ENCODE assay signal across 8 cellular contexts in genomic region chr20:5528719-5529256, GRCh38.
A peak's percentile ranks its signal among the peaks of the same experiment; 100 is the strongest.
DNase-seq lines count a peak whose midpoint lies in the region; ATAC-seq and TF ChIP-seq lines count a peak whose summit lies in the region.

No MANE protein-coding gene starts in this region.

- H3K4me1 ChIP-seq in HEK293 (ENCODE audit: control insufficient read depth, insufficient read depth, low read length) (no peaks in the 10 kb centered on the region), SK-N-SH (ENCODE audit: control insufficient read depth in 1 of 2, insufficient read depth in 2 of 2, low read depth in 1 of 2, low read length in 1 of 2) (peaks cover 0 to 2% of the 10 kb centered on the region in 2 experiments; a peak in 1 of 4 replicates), psoas muscle (no peaks in the 10 kb centered on the region), aorta (ENCODE audit: control insufficient read depth in 1 of 2, insufficient read depth in 2 of 2, low read length in 2 of 2) (no peaks in the 10 kb centered on the region)

- H3K27ac ChIP-seq in HEK293 (ENCODE audit: extremely low read depth, low read depth, low read length) (no peak overlapping the region), SK-N-SH (ENCODE audit: low read depth in 2 of 2, low read length in 1 of 2) (no peak overlapping the region), psoas muscle (no peak overlapping the region), aorta (ENCODE audit: low read depth in 1 of 2, low read length in 2 of 2) (no peak overlapping the region)

- no peaks in the 10 kb centered on the region for H3K36me3 Mint-ChIP-seq in activated naive CD4-positive, alpha-beta T cell treated with anti-CD3 and anti-CD28 coated beads, Interleukin-2, amount 50 U/mL, for 24 hours

- H3K9me2 ChIP-seq in SK-N-SH = no peaks in the 10 kb centered on the region

- TF ChIP-seq EP300 in SK-N-SH (IDR thresholded peaks at IDR 0.05; ENCODE audit: borderline replicate concordance in 1 of 2, low read depth in 1 of 2, low read length in 1 of 2) = no peak

- H3K9me3 ChIP-seq in HEK293 (ENCODE audit: control insufficient read depth, insufficient read depth, low read depth, low read length) (no peaks in the 10 kb centered on the region), SK-N-SH (no peaks in the 10 kb centered on the region), psoas muscle (no peaks in the 10 kb centered on the region), aorta (ENCODE audit: control insufficient read depth, low read length) (no peaks in the 10 kb centered on the region)

- no peak overlapping the region for H3K4me3 ChIP-seq in HEK293 (ENCODE audit: low read depth, low read length)
- no peak overlapping the region; a peak in 1 of 4 replicates for H3K4me3 ChIP-seq in SK-N-SH (ENCODE audit: low read depth in 2 of 2, low read length in 1 of 2)
- H3K4me3 ChIP-seq in psoas muscle = no peak overlapping the region
- H3K4me3 ChIP-seq in aorta (ENCODE audit: low read length in 2 of 2) = no peak overlapping the region

- no peak overlapping the region for H3K9ac ChIP-seq in SK-N-SH

- DNase-seq in GM03348 (ENCODE audit: low spot score) = peak; percentile 84
- DNase-seq in NCI-H1105 (lab: John Stamatoyannopoulos, UW) = peak; percentile 72
- DNase-seq in SK-N-SH = peak; percentile 70
- DNase-seq in head of caudate nucleus = peak in 40 of 42 donors; percentile 28 to 90 (median 74)
- DNase-seq in psoas muscle = peak; percentile 45 to 64
- peak in 1 of 2 donors; percentile 70 for DNase-seq in aorta

- H3K9me3 Mint-ChIP-seq in activated naive CD4-positive, alpha-beta T cell treated with anti-CD3 and anti-CD28 coated beads, Interleukin-2, amount 50 U/mL, for 24 hours = no peaks in the 10 kb centered on the region

- H3K27me3 Mint-ChIP-seq in activated naive CD4-positive, alpha-beta T cell treated with anti-CD3 and anti-CD28 coated beads, Interleukin-2, amount 50 U/mL, for 24 hours = no peaks in the 10 kb centered on the region

- no peaks in the 10 kb centered on the region for H3K36me3 ChIP-seq in HEK293 (ENCODE audit: control insufficient read depth in 2 of 2, insufficient read depth in 1 of 2, low read length in 2 of 2)
- H3K36me3 ChIP-seq in SK-N-SH (replicated peaks in 1 of 2; ENCODE audit: control insufficient read depth in 1 of 2, insufficient read depth in 2 of 2, low read length in 1 of 2) = no peaks in the 10 kb centered on the region
- H3K36me3 ChIP-seq in psoas muscle (ENCODE audit: insufficient read depth in 1 of 2, low read depth in 1 of 2) = no peaks in the 10 kb centered on the region
- H3K36me3 ChIP-seq in aorta (ENCODE audit: control insufficient read depth in 1 of 2, insufficient read depth in 2 of 2, low read length in 1 of 2) = no peaks in the 10 kb centered on the region

- POLR2A ChIA-PET in HEK293 (lab: Yijun Ruan, JAX) (interaction anchor here (0.6 kb wide), 1 partner anchor 466 kb away, joined by 3 read pairs; no protein-coding TSS in a partner anchor), SK-N-SH (lab: Yijun Ruan, JAX) (no interaction called here)

- peak; percentile 94 for TF ChIP-seq RAD21 in SK-N-SH (IDR thresholded peaks at IDR 0.05; ENCODE audit: low read length)

- H3K79me2 ChIP-seq in SK-N-SH (ENCODE audit: insufficient read depth) = no peaks in the 10 kb centered on the region

- TF ChIP-seq CTCF in HEK293 (tag by site-specific recombination; IDR thresholded peaks at IDR 0.05) (peak; percentile 78), SK-N-SH (IDR thresholded peaks at IDR 0.05) (peak; percentile 86), psoas muscle (IDR thresholded peaks at IDR 0.05) (peak; percentile 89)

- H3F3A ChIP-seq in SK-N-SH (replicated peaks; ENCODE audit: insufficient read depth) = no peaks in the 10 kb centered on the region

- ATAC-seq in psoas muscle (peak; percentile 87 to 97 (median 92)), aorta (ENCODE audit: low FRiP score) (peak; percentile 93)

- CTCF ChIA-PET in HEK293 (lab: Yijun Ruan, JAX) (interaction anchor here (0.5 to 5.4 kb wide), 38 partner anchors 9 to 1339 kb away, joined by 3 to 103 read pairs (median 4); partner anchors contain the start of gene SHLD1), SK-N-SH (lab: Yijun Ruan, JAX) (interaction anchor here (0.6 to 4.3 kb wide), 79 partner anchors 9 to 937 kb away, joined by 3 to 84 read pairs (median 4); partner anchors contain the start of genes MCM8 and TRMT6)

- H3K4me2 ChIP-seq in SK-N-SH = no peak overlapping the region

- H3K4me3 Mint-ChIP-seq in activated naive CD4-positive, alpha-beta T cell treated with anti-CD3 and anti-CD28 coated beads, Interleukin-2, amount 50 U/mL, for 24 hours = peak overlapping the region; percentile 53

- no peaks in the 10 kb centered on the region for H3K27me3 ChIP-seq in SK-N-SH (ENCODE audit: insufficient read depth)
- H3K27me3 ChIP-seq in psoas muscle (ENCODE audit: insufficient read depth in 3 of 3, low read length in 2 of 3) = no peaks in the 10 kb centered on the region
- no peaks in the 10 kb centered on the region for H3K27me3 ChIP-seq in aorta (ENCODE audit: control insufficient read depth in 1 of 2, insufficient read depth in 2 of 2, low read length in 1 of 2)

- WGBS in SK-N-SH (ENCODE audit: low lambda C conversion rate) = 8% methylated on average over 7 of the region's 7 CpGs
- 16 to 18% (median 18%) methylated on average over 7 of the region's 7 CpGs for WGBS in psoas muscle, 3 donors
- 21 to 24% methylated on average over 7 of the region's 7 CpGs for WGBS in aorta, 2 donors

- no peaks in the 10 kb centered on the region for H4K20me1 ChIP-seq in SK-N-SH (ENCODE audit: insufficient read depth)

- intact Hi-C loops in head of caudate nucleus (cut with DNase I) = loop anchor here (2.0 to 5.0 kb wide), 2 partner anchors 260 to 549 kb away; no protein-coding TSS in a partner anchor
- intact Hi-C loops in psoas muscle (cut with DNase I) = loop anchor here (2.0 to 5.0 kb wide), 5 partner anchors 262 to 549 kb away; partner anchors contain the start of genes MCM8 (in 1 of the 2) and TRMT6 (in 1 of the 2)
- intact Hi-C loops in aorta (cut with DNase I) = loop anchor here (1.0 to 5.0 kb wide), 3 partner anchors 260 to 554 kb away; no protein-coding TSS in a partner anchor

- no peak overlapping the region for H3K27ac Mint-ChIP-seq in activated naive CD4-positive, alpha-beta T cell treated with anti-CD3 and anti-CD28 coated beads, Interleukin-2, amount 50 U/mL, for 24 hours

- no peak overlapping the region for H2AFZ ChIP-seq in SK-N-SH (ENCODE audit: low read depth)

- H3K4me1 Mint-ChIP-seq in activated naive CD4-positive, alpha-beta T cell treated with anti-CD3 and anti-CD28 coated beads, Interleukin-2, amount 50 U/mL, for 24 hours = peaks cover 21% of the 10 kb centered on the region

TF ChIP-seq in HEK293, 187 proteins besides CTCF, POLR2A, EP300 and RAD21 (continues in another document):
- TF ChIP-seq MEIS1 (CRISPR knock-in tag; IDR thresholded peaks at IDR 0.05; ENCODE audit: borderline replicate concordance) = peak; percentile 63; the same call in 1 of the 2 replicates
- TF ChIP-seq PATZ1 (tag by site-specific recombination; IDR thresholded peaks at IDR 0.05) = no peak
- peak; percentile 59 for TF ChIP-seq SP7 (tag by site-specific recombination; IDR thresholded peaks at IDR 0.05)
- peak; percentile 45; the same call in 1 of the 2 replicates for TF ChIP-seq ZBTB17 (tag by site-specific recombination; IDR thresholded peaks at IDR 0.05)
- TF ChIP-seq ZNF654 (tag by site-specific recombination; IDR thresholded peaks at IDR 0.05; ENCODE audit: low read depth) = peak; percentile 99
- 0 out of 2 replicates have a peak, but pooled peaks have one; percentile 25 for TF ChIP-seq ZNF335 (tag by site-specific recombination; conservative IDR thresholded peaks at IDR 0.05)

TF ChIP-seq in SK-N-SH, 30 proteins besides CTCF, POLR2A, EP300 and RAD21:
- TF ChIP-seq SMC3 (IDR thresholded peaks at IDR 0.05; ENCODE audit: low read depth, low read length) (peak; percentile 84), USF1 (IDR thresholded peaks at IDR 0.05; ENCODE audit: borderline replicate concordance, low read depth) (no peak), CHD2 (IDR thresholded peaks at IDR 0.05; ENCODE audit: low read length, partially characterized antibody) (peak; percentile 39), MXI1 (IDR thresholded peaks at IDR 0.05; ENCODE audit: low read depth, low read length) (0 out of 2 replicates have a peak, but pooled peaks have one; percentile 34), FOXM1 (IDR thresholded peaks at IDR 0.05; ENCODE audit: low read depth) (no peak), PBX3 (IDR thresholded peaks at IDR 0.05) (peak; percentile 67)
